In genomic region chr3:95134693-95135375, GRCh38 we compare ENCODE assay signal across 19 cellular contexts.
DNase-seq lines count a peak whose midpoint lies in the region; ATAC-seq and TF ChIP-seq lines count a peak whose summit lies in the region.
"Had no signal": no experiment of that assay in that cellular context is flagged by ENCODE, and none has a peak within 500 bp of the region (broad histone marks: within the 10 kb centered on the region; RNA-seq: fewer than 3 reads in every experiment).

No MANE protein-coding gene starts in this region.

- WGBS in neuronal stem cell (ENCODE audit: extremely low coverage in 2 of 2, insufficient read length in 2 of 2, insufficient replicate concordance in 1 of 2), 2 donors, result no CpG with 5 or more reads among the region's 3 CpGs
- 84 to 89% methylated on average over 3 of the region's 3 CpGs for WGBS in upper lobe of left lung, 2 donors

- no peaks in the 10 kb centered on the region for H3K9me3 ChIP-seq in neuronal stem cell (replicated peaks in 1 of 2; ENCODE audit: control insufficient read depth in 2 of 2, insufficient read depth in 1 of 2, low read depth in 1 of 2, low read length in 2 of 2)
- no peaks in the 10 kb centered on the region for H3K9me3 ChIP-seq in upper lobe of left lung
- H3K9me3 ChIP-seq: BLaER1 treated with 17β-estradiol and CSF1 and Interleukin-3, amounts not matched to agents 10 nM and 100 nM had no signal

- no peak overlapping the region for H3K9ac ChIP-seq in neuronal stem cell (ENCODE audit: low read depth, low read length, poor library complexity)
- H3K9ac ChIP-seq: BLaER1 treated with 17β-estradiol and CSF1 and Interleukin-3, amounts not matched to agents 10 nM and 100 nM had no signal

- H4K8ac ChIP-seq in neuronal stem cell (ENCODE audit: low read depth, low read length), result no peak overlapping the region

- no peak for TF ChIP-seq CTCF in upper lobe of left lung (IDR thresholded peaks at IDR 0.05)

- H3K27me3 ChIP-seq in neuronal stem cell (ENCODE audit: control insufficient read depth in 3 of 3, insufficient read depth in 3 of 3, low read depth in 1 of 3, low read length in 3 of 3) (no peaks in the 10 kb centered on the region), upper lobe of left lung (no peaks in the 10 kb centered on the region)
- H3K27me3 ChIP-seq: BLaER1 treated with 17β-estradiol and CSF1 and Interleukin-3, amounts not matched to agents 10 nM and 100 nM; foreskin keratinocyte had no signal

- ATAC-seq in Right ventricle myocardium superior (ENCODE audit: poor library complexity) (peak; percentile 97), upper lobe of left lung (ENCODE audit: low FRiP score in 2 of 2) (no peak), HG03571 (IDR thresholded peaks at IDR 0.05; ENCODE audit: unreplicated experiment) (no peak)
- ATAC-seq: activated CD8-positive, alpha-beta T cell treated with anti-CD3 and anti-CD28 coated beads for 36 hours; activated naive CD4-positive, alpha-beta T cell treated with anti-CD3 and anti-CD28 coated beads, Interleukin-2, amount 50 U/mL, for 72 hours; activated T-cell treated with anti-CD3 and anti-CD28 coated beads, Interleukin-2, amount 50 U/mL, for 4 hours; foreskin keratinocyte had no signal

- no peak overlapping the region for H3K4me2 ChIP-seq in neuronal stem cell (ENCODE audit: insufficient read depth, low read length, poor library complexity, severe bottlenecking)
- H3K4me2 ChIP-seq: BLaER1 treated with 17β-estradiol and CSF1 and Interleukin-3, amounts not matched to agents 10 nM and 100 nM had no signal

- H3K36me3 ChIP-seq in neuronal stem cell (replicated peaks in 1 of 2; ENCODE audit: control insufficient read depth in 2 of 2, insufficient read depth in 2 of 2, low read length in 2 of 2), result no peaks in the 10 kb centered on the region
- H3K36me3 ChIP-seq in upper lobe of left lung, result no peaks in the 10 kb centered on the region
- H3K36me3 ChIP-seq: BLaER1 treated with 17β-estradiol and CSF1 and Interleukin-3, amounts not matched to agents 10 nM and 100 nM had no signal

- H3K14ac ChIP-seq in neuronal stem cell (ENCODE audit: low read length), result no peak overlapping the region

- H2BK5ac ChIP-seq in neuronal stem cell (ENCODE audit: low read length), result no peak overlapping the region

- TF ChIP-seq EP300 in upper lobe of left lung (IDR thresholded peaks at IDR 0.05), result no peak

- H3K4ac ChIP-seq in neuronal stem cell (ENCODE audit: low read length), result no peak overlapping the region

- no peak overlapping the region for H3K18ac ChIP-seq in neuronal stem cell (ENCODE audit: low read length)

- no peak overlapping the region for H4K91ac ChIP-seq in neuronal stem cell (ENCODE audit: low read depth, low read length, poor library complexity)

- H2AK5ac ChIP-seq in neuronal stem cell (ENCODE audit: low read depth, low read length), result no peak overlapping the region

- H3K79me1 ChIP-seq in neuronal stem cell (ENCODE audit: low read depth, low read length), result no peaks in the 10 kb centered on the region

- H2AFZ ChIP-seq in neuronal stem cell (ENCODE audit: low read length), result peak overlapping the region; percentile 1

- no peak overlapping the region for H2BK12ac ChIP-seq in neuronal stem cell (ENCODE audit: low read length)

- no peak overlapping the region for H3K23ac ChIP-seq in neuronal stem cell (ENCODE audit: low read depth, low read length, poor library complexity)

- TF ChIP-seq POLR2A in upper lobe of left lung (IDR thresholded peaks at IDR 0.05), result no peak

- H2BK120ac ChIP-seq in neuronal stem cell (ENCODE audit: low read depth, low read length), result no peak overlapping the region

- peaks cover 2 to 4% of the 10 kb centered on the region in 2 donors for H3K4me1 ChIP-seq in neuronal stem cell (ENCODE audit: control insufficient read depth in 2 of 2, insufficient read depth in 1 of 2, low read depth in 1 of 2, low read length in 2 of 2)
- H3K4me1 ChIP-seq in upper lobe of left lung, result no peaks in the 10 kb centered on the region
- H3K4me1 ChIP-seq: BLaER1 treated with 17β-estradiol and CSF1 and Interleukin-3, amounts not matched to agents 10 nM and 100 nM; foreskin keratinocyte had no signal

- intact Hi-C loops in Right ventricle myocardium superior (cut with DNase I), result no loop called here

- DNase-seq in AG20443 (ENCODE audit: low spot score) (peak; percentile 7), RPMI8226 (peak; percentile 56), Right ventricle myocardium superior (no peak), neuronal stem cell (ENCODE audit: low spot score) (no peak), NCI-H1048 (lab: John Stamatoyannopoulos, UW) (no peak), upper lobe of left lung (no peak), NCI-H345 treated with DMSO at 0.1 percent for 48 hours (lab: John Stamatoyannopoulos, UW; ENCODE audit: unreplicated experiment) (no peak)
- DNase-seq: activated B cell treated with CpG ODN at 0.5 μM for 24 hours; activated CD8-positive, alpha-beta T cell treated with anti-CD3 and anti-CD28 coated beads for 36 hours; activated T-cell treated with anti-CD3 and anti-CD28 coated beads, Interleukin-2, amount 50 U/mL, for 4 hours; H9; NCI-H1436; occipital lobe; T-helper 9 cell; trophoblast cell had no signal

- H3K4me3 ChIP-seq in neuronal stem cell (ENCODE audit: low read length in 2 of 2), result no peak overlapping the region
- H3K4me3 ChIP-seq in upper lobe of left lung, result no peak overlapping the region
- H3K4me3 ChIP-seq: BLaER1 treated with 17β-estradiol and CSF1 and Interleukin-3, amounts not matched to agents 10 nM and 100 nM had no signal

- no peak overlapping the region for H3K27ac ChIP-seq in neuronal stem cell (replicated peaks; ENCODE audit: low read length)
- H3K27ac ChIP-seq in upper lobe of left lung, result no peak overlapping the region
- H3K27ac ChIP-seq: BLaER1 treated with 17β-estradiol and CSF1 and Interleukin-3, amounts not matched to agents 10 nM and 100 nM; foreskin keratinocyte had no signal

- H2BK15ac ChIP-seq in neuronal stem cell (ENCODE audit: low read length), result no peak overlapping the region

Comparison
In these comparisons a context has a peak if more than half of its experiments do, and no peak if none do; other contexts are left out.
1. DNase-seq: peak in AG20443 (single experiment) and RPMI8226 (single experiment); none in Right ventricle myocardium superior (single experiment), neuronal stem cell (single experiment), NCI-H1048 (single experiment), upper lobe of left lung (0 of 2) and NCI-H345 treated with DMSO at 0.1 percent for 48 hours (single experiment).